Comparison of ENCODE assay signal across 8 cellular contexts in genomic region chr9:130240410-130241197, GRCh38. TPM values are rescaled to one million over a fixed set of nuclear protein-coding genes. Genes with fewer than 3 reads are reported as not detected.
DNase-seq lines count a peak whose midpoint lies in the region; ATAC-seq and TF ChIP-seq lines count a peak whose summit lies in the region.

No MANE protein-coding gene starts in this region.

- WGBS in lung, 2 donors = 77 to 86% methylated on average over 5 of the region's 5 CpGs

- peaks cover 0 to 2% of the 10 kb centered on the region in 2 donors for H3K9me3 ChIP-seq in lung (ENCODE audit: control insufficient read depth in 2 of 2, insufficient read depth in 1 of 2, low read length in 1 of 2)
- H3K9me3 ChIP-seq in upper lobe of right lung = no peaks in the 10 kb centered on the region

- H3K27me3 ChIP-seq in lung (ENCODE audit: control insufficient read depth, insufficient read depth) = no peaks in the 10 kb centered on the region
- H3K27me3 ChIP-seq in upper lobe of right lung = no peaks in the 10 kb centered on the region

- H3K27ac ChIP-seq in lung (ENCODE audit: low read depth in 1 of 2, low read length in 1 of 2) (no peak overlapping the region), upper lobe of right lung (no peak overlapping the region)

- DNase-seq in AG20443 (ENCODE audit: low spot score) (peak; percentile 63), NCI-H1092 treated with DMSO at 0.1 percent for 48 hours (lab: John Stamatoyannopoulos, UW) (peak; percentile 53), SK-N-DZ (ENCODE audit: low spot score) (peak; percentile 86), dedifferentiated amniotic fluid mesenchymal stem cell (ENCODE audit: extremely low spot score) (peak; percentile 34), lung (ENCODE audit: low spot score) (peak; percentile 67), upper lobe of right lung (no peak)

- H3K4me3 ChIP-seq in lung = no peak overlapping the region
- H3K4me3 ChIP-seq in upper lobe of right lung = no peak overlapping the region

- H3K36me3 ChIP-seq in lung (ENCODE audit: control insufficient read depth in 2 of 2, insufficient read depth in 2 of 2, low read length in 2 of 2) (no peaks in the 10 kb centered on the region), upper lobe of right lung (no peaks in the 10 kb centered on the region)

- ATAC-seq in GM18868 (IDR thresholded peaks at IDR 0.05; ENCODE audit: unreplicated experiment) (peak; percentile 47), lung (ENCODE audit: insufficient read depth, low FRiP score) (peak; percentile 23), upper lobe of right lung (peak; percentile 69), HG02798 (IDR thresholded peaks at IDR 0.05; ENCODE audit: poor library complexity, unreplicated experiment) (no peak)

- no peaks in the 10 kb centered on the region for H3K4me1 ChIP-seq in lung (ENCODE audit: control insufficient read depth in 2 of 2, insufficient read depth in 2 of 2, low read length in 2 of 2)
- H3K4me1 ChIP-seq in upper lobe of right lung = peaks cover 8% of the 10 kb centered on the region

- no peak for TF ChIP-seq CTCF in lung (IDR thresholded peaks at IDR 0.05; ENCODE audit: control extremely low read depth, extremely low read depth)
- TF ChIP-seq CTCF in upper lobe of right lung (IDR thresholded peaks at IDR 0.05) = no peak

- intact Hi-C loops in upper lobe of right lung (cut with DNase I) = no loop called here

RNA-seq across cellular contexts. Expression of gene HMCN2, which starts 25.0 kb away (rescaled TPM):
- polyA plus RNA-seq in SK-N-DZ (2014; cell fraction: cytosol; rRNA removed) = 9.8 and 11.5 TPM in 2 replicates
- 86.4 and 102 TPM in 2 replicates for polyA plus RNA-seq in SK-N-DZ (2014; cell fraction: nucleus; rRNA removed)
- total RNA-seq in lung = 1 to 10 TPM; 4.7 to 5.2 TPM
- 1 to 10 TPM; 2.1 to 2.6 TPM for polyA plus RNA-seq in lung
- total RNA-seq in upper lobe of right lung = 7.8 TPM
